1 cellular context compared by ENCODE assay signal in genomic region chr1:228109073-228109961, GRCh38.
TF ChIP-seq lines count a peak whose summit lies in the region.

Gene MRPL55 (minus strand): TSS chr1:228109299. CDS start chr1:228108260, 1,039 bp downstream.

TF ChIP-seq in HepG2, 621 proteins besides CTCF, POLR2A, EP300 and RAD21 (continued from another document):
- TF ChIP-seq TIGD3 (CRISPR knock-in tag; IDR thresholded peaks at IDR 0.05; ENCODE audit: borderline replicate concordance) (0 out of 2 replicates have a peak, but pooled peaks have one; percentile 65), ZNF317 (CRISPR knock-in tag; IDR thresholded peaks at IDR 0.05) (no peak; the same call in 1 of the 2 replicates), ZSCAN21 (CRISPR knock-in tag; IDR thresholded peaks at IDR 0.05; ENCODE audit: borderline replicate concordance) (peak; percentile 97), ZNF362 (CRISPR knock-in tag; IDR thresholded peaks at IDR 0.05; ENCODE audit: borderline replicate concordance) (0 out of 2 replicates have a peak, but pooled peaks have one; percentile 28), ZNF350 (CRISPR knock-in tag; IDR thresholded peaks at IDR 0.05; ENCODE audit: borderline replicate concordance, low read depth) (peak; percentile 85), ATM (IDR thresholded peaks at IDR 0.05; ENCODE audit: borderline replicate concordance) (0 out of 2 replicates have a peak, but pooled peaks have one; percentile 28), ZNF460 (CRISPR knock-in tag; IDR thresholded peaks at IDR 0.05; ENCODE audit: borderline replicate concordance) (peak; percentile 57; the same call in 1 of the 2 replicates), ARID3A (IDR thresholded peaks at IDR 0.05; ENCODE audit: low read depth, low read length) (peak; percentile 41; the same call in 1 of the 2 replicates), KIAA2018 (CRISPR knock-in tag; IDR thresholded peaks at IDR 0.05; ENCODE audit: borderline replicate concordance) (no peak), POLR2AphosphoS2 (IDR thresholded peaks at IDR 0.05; ENCODE audit: low read depth, low read length) (0 out of 2 replicates have a peak, but pooled peaks have one; percentile 48), PHF5A (CRISPR knock-in tag; IDR thresholded peaks at IDR 0.05; ENCODE audit: low read depth, unreplicated experiment) (peak; percentile 75), THAP7 (CRISPR knock-in tag; IDR thresholded peaks at IDR 0.05) (peak; percentile 62; the same call in 1 of the 2 replicates), TBL1XR1 (IDR thresholded peaks at IDR 0.05; ENCODE audit: borderline replicate concordance, low read length, partially characterized antibody) (no peak), SSRP1 (CRISPR knock-in tag; IDR thresholded peaks at IDR 0.05) (no peak), ATF7-NPFF (CRISPR knock-in tag; IDR thresholded peaks at IDR 0.05; ENCODE audit: low read depth) (peak; percentile 55; the same call in 1 of the 2 replicates), ZNF572 (CRISPR knock-in tag; IDR thresholded peaks at IDR 0.05) (peak; percentile 91; the same call in 1 of the 2 replicates), ZNF614 (CRISPR knock-in tag; IDR thresholded peaks at IDR 0.05; ENCODE audit: borderline replicate concordance) (peak; percentile 75; the same call in 1 of the 2 replicates)
